Comparison of ENCODE assay signal across 10 cellular contexts in the genomic region with DNA sequence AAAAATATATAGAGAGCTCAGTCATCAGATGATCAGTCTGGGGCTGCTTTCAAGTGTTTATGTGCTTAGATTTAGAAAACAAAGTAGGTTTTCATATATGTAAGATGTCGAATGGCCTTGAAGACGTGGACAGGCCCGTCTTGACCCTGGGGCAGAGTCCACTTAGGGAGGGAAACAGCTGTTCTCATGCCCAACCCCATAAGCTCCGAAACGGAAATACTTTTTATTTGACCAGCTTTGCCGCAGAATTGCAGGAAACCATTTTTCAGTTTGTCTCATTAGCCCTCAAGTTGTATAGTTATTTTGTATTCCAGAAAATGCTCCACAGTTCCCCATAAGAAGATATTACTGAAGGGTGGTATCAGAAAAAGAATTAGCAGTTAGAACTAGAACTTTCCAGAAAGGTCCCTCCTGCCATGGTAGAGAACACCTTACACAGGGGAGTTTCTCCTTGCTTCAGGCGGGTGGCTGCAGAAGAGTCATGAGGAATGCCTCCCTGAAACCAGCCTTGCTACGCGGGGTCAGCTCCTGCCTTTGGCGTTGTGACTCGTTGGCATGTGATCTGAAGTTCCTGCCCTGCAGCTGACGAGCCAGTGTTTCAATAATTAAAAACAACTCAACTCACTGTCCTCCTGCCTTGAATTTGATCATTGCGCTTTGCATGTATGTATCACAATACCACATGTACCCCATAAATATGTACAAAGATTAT.
DNase-seq lines count a peak whose midpoint lies in the region; ATAC-seq and TF ChIP-seq lines count a peak whose summit lies in the region.
"Had no signal": no experiment of that assay in that cellular context is flagged by ENCODE, and none has a peak within 500 bp of the region (broad histone marks: within the 10 kb centered on the region; RNA-seq: fewer than 3 reads in every experiment).

No MANE protein-coding gene starts in this region.

- peak overlapping the region; percentile 60 for H3K27ac ChIP-seq in effector memory CD4-positive, alpha-beta T cell (ENCODE audit: insufficient read depth, low read length, poor library complexity, severe bottlenecking)
- H3K27ac ChIP-seq: coronary artery had no signal

- TF ChIP-seq CTCF in neural crest cell (conservative IDR thresholded peaks at IDR 0.05), result no peak

- no peak for DNase-seq in effector memory CD4-positive, alpha-beta T cell
- no peak for DNase-seq in neural crest cell (ENCODE audit: low read depth, low spot score)
- DNase-seq in stimulated activated CD8-positive, alpha-beta memory T cell treated with anti-CD3 and anti-CD28 coated beads, Interleukin-4, amount 100 ng/mL, for 48 hours, result no peak
- no peak for DNase-seq in D341Med (ENCODE audit: low spot score)
- DNase-seq in DMS153 treated with DMSO at 0.1 percent for 48 hours (lab: John Stamatoyannopoulos, UW; ENCODE audit: unreplicated experiment), result no peak

- H3K27me3 ChIP-seq in effector memory CD4-positive, alpha-beta T cell (replicated peaks; ENCODE audit: control insufficient read depth, insufficient read depth, low read length, poor library complexity, severe bottlenecking), result no peaks in the 10 kb centered on the region
- H3K27me3 ChIP-seq: tibial nerve had no signal

- H3K4me1 Mint-ChIP-seq in neural crest cell, result peaks cover 77% of the 10 kb centered on the region

- no peaks in the 10 kb centered on the region for H3K9me3 ChIP-seq in effector memory CD4-positive, alpha-beta T cell (ENCODE audit: control insufficient read depth, low read length)
- H3K9me3 ChIP-seq: tibial nerve had no signal

- H3K4me3 Mint-ChIP-seq in neural crest cell, result peak overlapping the region; percentile 79

- peaks cover 71% of the 10 kb centered on the region for H3K4me1 ChIP-seq in effector memory CD4-positive, alpha-beta T cell (ENCODE audit: control insufficient read depth, insufficient read depth, low read length, poor library complexity, severe bottlenecking)

- peak; percentile 14 for ATAC-seq in GM18498 (IDR thresholded peaks at IDR 0.05; ENCODE audit: unreplicated experiment)
- peak; percentile 12 for ATAC-seq in HG03432 (IDR thresholded peaks at IDR 0.05; ENCODE audit: unreplicated experiment)
- no peak for ATAC-seq in GM18873 (IDR thresholded peaks at IDR 0.05; ENCODE audit: low FRiP score, unreplicated experiment)

- H3K27ac Mint-ChIP-seq in neural crest cell (ENCODE audit: unreplicated experiment), result peak overlapping the region; percentile 88

- peaks cover 41% of the 10 kb centered on the region for H3K36me3 ChIP-seq in effector memory CD4-positive, alpha-beta T cell (ENCODE audit: control insufficient read depth, insufficient read depth, low read length)

- peak overlapping the region; percentile 16 for H3K4me3 ChIP-seq in effector memory CD4-positive, alpha-beta T cell (ENCODE audit: insufficient read depth, low read depth, low read length, poor library complexity, severe bottlenecking)
- H3K4me3 ChIP-seq: coronary artery, tibial nerve had no signal

- H3K27me3 Mint-ChIP-seq in neural crest cell (ENCODE audit: low read depth), result no peaks in the 10 kb centered on the region

- peaks cover 29% of the 10 kb centered on the region for H3K36me3 Mint-ChIP-seq in neural crest cell (ENCODE audit: low read depth)

- H3K9me3 Mint-ChIP-seq in neural crest cell, result no peaks in the 10 kb centered on the region
